ENCODE assay signal across 19 cellular contexts in the genomic region with DNA sequence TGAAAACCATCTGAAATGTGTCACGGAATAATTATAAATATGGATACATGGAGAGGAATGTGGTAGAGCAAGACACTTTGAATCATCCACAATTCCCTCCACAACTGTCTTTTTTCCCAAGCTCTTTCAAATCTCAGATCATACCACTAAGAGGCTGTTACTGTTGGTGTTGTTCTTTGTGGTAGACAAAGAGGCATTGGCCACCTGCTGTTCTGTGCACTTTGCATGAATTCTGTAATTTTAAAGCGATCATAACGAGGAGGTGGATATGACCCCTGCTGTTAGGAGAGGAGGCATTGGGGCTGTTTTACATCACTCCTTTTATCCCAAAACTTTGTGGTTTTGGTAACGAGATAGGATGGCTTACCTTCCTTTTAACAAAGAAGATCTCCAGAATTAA.
DNase-seq lines count a peak whose midpoint lies in the region; ATAC-seq, FAIRE-seq and TF ChIP-seq lines count a peak whose summit lies in the region.
"Had no signal": no experiment of that assay in that cellular context is flagged by ENCODE, and none has a peak within 500 bp of the region (broad histone marks: within the 10 kb centered on the region; RNA-seq: fewer than 3 reads in every experiment).

No MANE protein-coding gene starts in this region.

- H3K4me3 Mint-ChIP-seq in activated CD8-positive, alpha-beta T cell treated with anti-CD3 and anti-CD28 coated beads for 36 hours = no peak overlapping the region
- no peak overlapping the region for H3K4me3 Mint-ChIP-seq in activated CD8-positive, alpha-beta T cell treated with anti-CD3 and anti-CD28 coated beads, Interleukin-2, amount 10 ng/mL, durations not matched to agents 7 days and 5 days
- H3K4me3 Mint-ChIP-seq in H9 = no peak overlapping the region
- H3K4me3 Mint-ChIP-seq: CD14-positive monocyte, endodermal cell had no signal

- TF ChIP-seq EP300 in K562 (IDR thresholded peaks at IDR 0.05; ENCODE audit: low read length) = no peak

- H3K4me1 Mint-ChIP-seq in activated CD8-positive, alpha-beta T cell treated with anti-CD3 and anti-CD28 coated beads for 36 hours (ENCODE audit: low read depth) = peaks cover 21% of the 10 kb centered on the region
- H3K4me1 Mint-ChIP-seq in activated CD8-positive, alpha-beta T cell treated with anti-CD3 and anti-CD28 coated beads, Interleukin-2, amount 10 ng/mL, durations not matched to agents 7 days and 5 days (ENCODE audit: low read depth) = peaks cover 35% of the 10 kb centered on the region
- peaks cover 4% of the 10 kb centered on the region in 2 experiments; a peak in 2 of 4 replicates for H3K4me1 Mint-ChIP-seq in H9
- H3K4me1 Mint-ChIP-seq: CD14-positive monocyte, endodermal cell had no signal

- H2AFZ ChIP-seq in K562 (ENCODE audit: low read depth, low read length) = peak overlapping the region; percentile 66
- H2AFZ ChIP-seq in smooth muscle cell (ENCODE audit: low read depth) = no peak overlapping the region
- no peak overlapping the region for H2AFZ ChIP-seq in H9 (ENCODE audit: low read length)

- no peak overlapping the region for H2BK12ac ChIP-seq in H9 (ENCODE audit: insufficient read length, low read depth, low read length)

- no peak overlapping the region for H4K5ac ChIP-seq in H9 (ENCODE audit: insufficient read length, low read depth, low read length)

- no peak for DNase-seq in activated CD8-positive, alpha-beta T cell treated with anti-CD3 and anti-CD28 coated beads for 36 hours
- no peak for DNase-seq in activated CD8-positive, alpha-beta T cell treated with anti-CD3 and anti-CD28 coated beads, Interleukin-2, amount 10 ng/mL, durations not matched to agents 7 days and 5 days
- DNase-seq in NCI-H2107 treated with DMSO at 0.1 percent for 48 hours (lab: John Stamatoyannopoulos, UW; ENCODE audit: unreplicated experiment) (peak; percentile 80), K562 (ENCODE audit: extremely low read depth in 1 of 4, low spot score in 3 of 4) (peak in 2 of 4 experiments; percentile 19 to 35), smooth muscle cell (lab: John Stamatoyannopoulos, UW; ENCODE audit: unreplicated experiment) (no peak), H9 (no peak), HT-29 (ENCODE audit: low spot score) (no peak)
- DNase-seq: activated CD4-positive, alpha-beta T cell treated with anti-CD3 and anti-CD28 coated beads, Interleukin-2, amount 50 U/mL, for 1 hour; DMS153; endodermal cell; Kasumi-1; naive thymus-derived CD4-positive, alpha-beta T cell; NCI-H446 treated with DMSO at 0.1 percent for 48 hours; stimulated activated CD4-positive, alpha-beta T cell treated with anti-CD3 and anti-CD28 coated beads, Interleukin-4, amount 100 ng/mL, for 4 hours had no signal

- in situ Hi-C loops in K562 (cut with MboI) = no loop called here

- WGBS in K562 (ENCODE audit: insufficient coverage, low coverage, missing lambda C conversion rate) = 17% methylated on average over 4 of the region's 4 CpGs
- 79% methylated on average over 4 of the region's 4 CpGs for WGBS in smooth muscle cell (ENCODE audit: low lambda C conversion rate)
- WGBS in H9 (ENCODE audit: extremely low coverage, insufficient read length, low lambda C conversion rate) = no CpG with 5 or more reads among the region's 4 CpGs

- no peaks in the 10 kb centered on the region for H3K9me1 ChIP-seq in K562 (ENCODE audit: control insufficient read depth, insufficient read depth, low read length)

- CTCF ChIA-PET in activated CD8-positive, alpha-beta T cell treated with anti-CD3 and anti-CD28 coated beads for 36 hours (lab: Charles Lee) = no interaction called here
- CTCF ChIA-PET in activated CD8-positive, alpha-beta T cell treated with anti-CD3 and anti-CD28 coated beads, Interleukin-2, amount 10 ng/mL, durations not matched to agents 7 days and 5 days (lab: Charles Lee) = no interaction called here
- CTCF ChIA-PET in K562 (lab: Yijun Ruan, JAX; ENCODE audit: low intra/inter-chr PET ratio) = no interaction called here

- H2BK120ac ChIP-seq in H9 (ENCODE audit: low read depth, low read length, poor library complexity, severe bottlenecking) = no peak overlapping the region

- no peak for FAIRE-seq in K562 (lab: Jason Lieb, UNC)

- H4K20me1 ChIP-seq in K562 (replicated peaks; ENCODE audit: control insufficient read depth, insufficient read depth, low read length) = no peaks in the 10 kb centered on the region
- no peaks in the 10 kb centered on the region for H4K20me1 ChIP-seq in smooth muscle cell (ENCODE audit: low read depth)
- no peaks in the 10 kb centered on the region for H4K20me1 ChIP-seq in H9 (ENCODE audit: control insufficient read depth, insufficient read depth, insufficient read length)

- H2BK15ac ChIP-seq in H9 (ENCODE audit: low read depth, low read length) = no peak overlapping the region

- no peaks in the 10 kb centered on the region for H3K36me3 Mint-ChIP-seq in activated CD8-positive, alpha-beta T cell treated with anti-CD3 and anti-CD28 coated beads for 36 hours (ENCODE audit: low read depth)
- peaks cover 11% of the 10 kb centered on the region for H3K36me3 Mint-ChIP-seq in activated CD8-positive, alpha-beta T cell treated with anti-CD3 and anti-CD28 coated beads, Interleukin-2, amount 10 ng/mL, durations not matched to agents 7 days and 5 days (ENCODE audit: low read depth)
- no peaks in the 10 kb centered on the region; a peak in 1 of 7 replicates for H3K36me3 Mint-ChIP-seq in H9 (ENCODE audit: insufficient read depth in 1 of 3, low read depth in 3 of 3)
- H3K36me3 Mint-ChIP-seq: CD14-positive monocyte had no signal

- H3K27me3 Mint-ChIP-seq in activated CD8-positive, alpha-beta T cell treated with anti-CD3 and anti-CD28 coated beads for 36 hours = no peaks in the 10 kb centered on the region
- no peaks in the 10 kb centered on the region for H3K27me3 Mint-ChIP-seq in activated CD8-positive, alpha-beta T cell treated with anti-CD3 and anti-CD28 coated beads, Interleukin-2, amount 10 ng/mL, durations not matched to agents 7 days and 5 days (ENCODE audit: low read depth)
- peaks cover under 1% of the 10 kb centered on the region; the same call in 1 of the 2 replicates for H3K27me3 Mint-ChIP-seq in H9 (ENCODE audit: low read depth)
- H3K27me3 Mint-ChIP-seq: naive thymus-derived CD4-positive, alpha-beta T cell had no signal

- H3K56ac ChIP-seq in H9 (ENCODE audit: insufficient read length, low read depth, low read length) = no peak overlapping the region

- no peak overlapping the region for H4K8ac ChIP-seq in H9 (replicated peaks; ENCODE audit: insufficient read length, low read depth, low read length)

- H3K4me1 ChIP-seq in K562 (replicated peaks in 1 of 2; ENCODE audit: control insufficient read depth in 2 of 2, insufficient read depth in 2 of 2, low read length in 2 of 2) = peaks cover 11 to 30% of the 10 kb centered on the region in 2 experiments; a peak in 4 of 5 replicates
- H3K4me1 ChIP-seq in smooth muscle cell (ENCODE audit: low read depth) = no peaks in the 10 kb centered on the region
- no peaks in the 10 kb centered on the region for H3K4me1 ChIP-seq in H9 (ENCODE audit: insufficient read depth, low read length)
- H3K4me1 ChIP-seq: suprapubic skin had no signal

- H3F3A ChIP-seq in smooth muscle cell (ENCODE audit: low read depth) = no peaks in the 10 kb centered on the region

- H3K23ac ChIP-seq in H9 (ENCODE audit: insufficient read length, low read depth, low read length) = no peak overlapping the region

- no peak overlapping the region for H3T11ph ChIP-seq in H9 (ENCODE audit: low read length)

- no peak overlapping the region for H3K18ac ChIP-seq in H9 (ENCODE audit: insufficient read length, low read depth, low read length)

- POLR2A ChIA-PET in activated CD8-positive, alpha-beta T cell treated with anti-CD3 and anti-CD28 coated beads for 36 hours (lab: Charles Lee) = interaction anchor here (1.3 kb wide), 1 partner anchor 28 kb away, joined by 4 read pairs; no protein-coding TSS in a partner anchor
- POLR2A ChIA-PET in activated CD8-positive, alpha-beta T cell treated with anti-CD3 and anti-CD28 coated beads, Interleukin-2, amount 10 ng/mL, durations not matched to agents 7 days and 5 days (lab: Charles Lee) = interaction anchor here (2.0 kb wide), 1 partner anchor 142 kb away, joined by 9 read pairs; a partner anchor contains a TSS
- POLR2A ChIA-PET in K562 (lab: Yijun Ruan, JAX) = interaction anchor here (0.7 to 1.6 kb wide), 3 partner anchors 15 to 141 kb away, joined by 3 to 12 read pairs (median 4); a partner anchor contains a TSS

- peak in 1 of 2 experiments; percentile 23; a peak in 2 of 4 replicates for TF ChIP-seq RAD21 in K562 (CRISPR knock-in tag; conservative IDR thresholded peaks at IDR 0.05 in 1 of 2, IDR thresholded peaks at IDR 0.05 in 1 of 2)

- H3K4me2 ChIP-seq in K562 (ENCODE audit: insufficient read depth, low read length) = peak overlapping the region; percentile 58
- no peak overlapping the region for H3K4me2 ChIP-seq in smooth muscle cell
- no peak overlapping the region for H3K4me2 ChIP-seq in H9 (ENCODE audit: insufficient read depth, insufficient read length, low read length)

- H2BK20ac ChIP-seq in H9 (ENCODE audit: low read depth, low read length, poor library complexity, severe bottlenecking) = no peak overlapping the region

- H2BK5ac ChIP-seq in H9 (ENCODE audit: insufficient read length, low read length) = no peak overlapping the region

- H3K9ac ChIP-seq in K562 (ENCODE audit: insufficient read depth in 1 of 2, low read depth in 2 of 2, low read length in 2 of 2) (peak overlapping the region in 1 of 2 experiments; percentile 27; a peak in 1 of 4 replicates), smooth muscle cell (ENCODE audit: low read depth) (no peak overlapping the region), H9 (ENCODE audit: extremely low read depth, insufficient read length, low read length) (no peak overlapping the region)

- H3K27ac ChIP-seq in K562 (ENCODE audit: extremely low read depth, low read depth, low read length) (peak overlapping the region; percentile 32), smooth muscle cell (ENCODE audit: low read depth) (peak overlapping the region; percentile 52), H9 (ENCODE audit: insufficient read length, low read depth, low read length) (no peak overlapping the region)
- H3K27ac ChIP-seq: skin epidermis, suprapubic skin had no signal

- BruUV-seq in K562 (replicated peaks; lab: Mats Ljungman, UMichigan) = no TSS peak

- H3K4me3 ChIP-seq in K562 (no peak overlapping the region), smooth muscle cell (no peak overlapping the region)
- H3K4me3 ChIP-seq: lung, skin epidermis, suprapubic skin had no signal

- no peaks in the 10 kb centered on the region for H3K79me2 ChIP-seq in K562 (ENCODE audit: control insufficient read depth, insufficient read depth, low read length)
- H3K79me2 ChIP-seq in smooth muscle cell (ENCODE audit: low read depth) = no peaks in the 10 kb centered on the region
- no peaks in the 10 kb centered on the region for H3K79me2 ChIP-seq in H9 (ENCODE audit: insufficient read depth, low read length)

- ATAC-seq in activated CD8-positive, alpha-beta T cell treated with anti-CD3 and anti-CD28 coated beads for 36 hours = peak; percentile 17
- no peak for ATAC-seq in activated CD8-positive, alpha-beta T cell treated with anti-CD3 and anti-CD28 coated beads, Interleukin-2, amount 10 ng/mL, durations not matched to agents 7 days and 5 days
- ATAC-seq in K562 (peak; percentile 74), HG03139 (IDR thresholded peaks at IDR 0.05; ENCODE audit: unreplicated experiment) (no peak)
- ATAC-seq: naive thymus-derived CD4-positive, alpha-beta T cell had no signal

- H3K4ac ChIP-seq in H9 (ENCODE audit: low read depth, low read length) = no peak overlapping the region

- no peak overlapping the region for H3K14ac ChIP-seq in H9 (ENCODE audit: insufficient read depth, low read length)

- H2AK5ac ChIP-seq in H9 (ENCODE audit: insufficient read length, low read length) = no peak overlapping the region

- peak overlapping the region; percentile 89 for H3K27ac Mint-ChIP-seq in activated CD8-positive, alpha-beta T cell treated with anti-CD3 and anti-CD28 coated beads for 36 hours
- H3K27ac Mint-ChIP-seq in activated CD8-positive, alpha-beta T cell treated with anti-CD3 and anti-CD28 coated beads, Interleukin-2, amount 10 ng/mL, durations not matched to agents 7 days and 5 days = no peak overlapping the region
- no peak overlapping the region for H3K27ac Mint-ChIP-seq in H9
- H3K27ac Mint-ChIP-seq: endodermal cell had no signal

- H3K36me3 ChIP-seq in K562 (ENCODE audit: control insufficient read depth, insufficient read depth, low read length) = no peaks in the 10 kb centered on the region
- H3K36me3 ChIP-seq in smooth muscle cell (ENCODE audit: low read depth) = no peaks in the 10 kb centered on the region
- H3K36me3 ChIP-seq: suprapubic skin had no signal

- no peaks in the 10 kb centered on the region for H3K9me3 Mint-ChIP-seq in activated CD8-positive, alpha-beta T cell treated with anti-CD3 and anti-CD28 coated beads for 36 hours
- peaks cover 4% of the 10 kb centered on the region for H3K9me3 Mint-ChIP-seq in activated CD8-positive, alpha-beta T cell treated with anti-CD3 and anti-CD28 coated beads, Interleukin-2, amount 10 ng/mL, durations not matched to agents 7 days and 5 days (ENCODE audit: insufficient read depth)
- H3K9me3 Mint-ChIP-seq in H9 = no peaks in the 10 kb centered on the region

- H3K9me3 ChIP-seq in K562 (replicated peaks; ENCODE audit: control insufficient read depth, insufficient read depth, low read depth, low read length) (no peaks in the 10 kb centered on the region), smooth muscle cell (replicated peaks; ENCODE audit: low read depth) (no peaks in the 10 kb centered on the region), H9 (ENCODE audit: control insufficient read depth, low read depth, low read length) (no peaks in the 10 kb centered on the region)
- H3K9me3 ChIP-seq: suprapubic skin had no signal

- H3K27me3 ChIP-seq in K562 (ENCODE audit: control insufficient read depth in 2 of 2, insufficient read depth in 2 of 2, low read length in 2 of 2) (no peaks in the 10 kb centered on the region), smooth muscle cell (ENCODE audit: low read depth) (no peaks in the 10 kb centered on the region), H9 (ENCODE audit: insufficient read depth, low read length) (no peaks in the 10 kb centered on the region)
- H3K27me3 ChIP-seq: suprapubic skin had no signal

- H4K91ac ChIP-seq in H9 (ENCODE audit: insufficient read length, low read depth, low read length) = no peak overlapping the region

- TF ChIP-seq POLR2A in K562 (conservative IDR thresholded peaks at IDR 0.05) = no peak

- no peaks in the 10 kb centered on the region for H3K23me2 ChIP-seq in H9 (ENCODE audit: insufficient read length, low read depth, low read length, poor library complexity, severe bottlenecking)

- TF ChIP-seq CTCF in activated CD8-positive, alpha-beta T cell treated with anti-CD3 and anti-CD28 coated beads for 36 hours (IDR thresholded peaks at IDR 0.05) = no peak
- TF ChIP-seq CTCF in K562 (IDR thresholded peaks at IDR 0.05 in 2 of 3, conservative IDR thresholded peaks at IDR 0.05 in 1 of 3; ENCODE audit: insufficient read depth in 2 of 3, low read depth in 1 of 3, low read length in 3 of 3) (no peak), smooth muscle cell (IDR thresholded peaks at IDR 0.05; ENCODE audit: borderline replicate concordance, insufficient read depth, poor library complexity, severe bottlenecking) (no peak), H9 (conservative IDR thresholded peaks at IDR 0.05) (no peak)

- intact Hi-C loops in activated CD8-positive, alpha-beta T cell treated with anti-CD3 and anti-CD28 coated beads for 36 hours (cut with micrococcal nuclease) = no loop called here
- intact Hi-C loops in K562 (cut with micrococcal nuclease) = loop anchor here (1.0 to 5.0 kb wide), 3 partner anchors 35 to 139 kb away; a partner anchor contains a TSS

- no peaks in the 10 kb centered on the region for H3K79me1 ChIP-seq in H9 (ENCODE audit: insufficient read depth, low read depth, low read length, poor library complexity, severe bottlenecking)

Comparison
In these comparisons a context has a peak if more than half of its experiments do, and no peak if none do; other contexts are left out.
1. ATAC-seq: peak in activated CD8-positive, alpha-beta T cell treated with anti-CD3 and anti-CD28 coated beads for 36 hours (single experiment) and K562 (single experiment); none in activated CD8-positive, alpha-beta T cell treated with anti-CD3 and anti-CD28 coated beads, Interleukin-2, amount 10 ng/mL, durations not matched to agents 7 days and 5 days (single experiment) and HG03139 (single experiment).